ENCODE assay signal across 8 cellular contexts in the genomic region with DNA sequence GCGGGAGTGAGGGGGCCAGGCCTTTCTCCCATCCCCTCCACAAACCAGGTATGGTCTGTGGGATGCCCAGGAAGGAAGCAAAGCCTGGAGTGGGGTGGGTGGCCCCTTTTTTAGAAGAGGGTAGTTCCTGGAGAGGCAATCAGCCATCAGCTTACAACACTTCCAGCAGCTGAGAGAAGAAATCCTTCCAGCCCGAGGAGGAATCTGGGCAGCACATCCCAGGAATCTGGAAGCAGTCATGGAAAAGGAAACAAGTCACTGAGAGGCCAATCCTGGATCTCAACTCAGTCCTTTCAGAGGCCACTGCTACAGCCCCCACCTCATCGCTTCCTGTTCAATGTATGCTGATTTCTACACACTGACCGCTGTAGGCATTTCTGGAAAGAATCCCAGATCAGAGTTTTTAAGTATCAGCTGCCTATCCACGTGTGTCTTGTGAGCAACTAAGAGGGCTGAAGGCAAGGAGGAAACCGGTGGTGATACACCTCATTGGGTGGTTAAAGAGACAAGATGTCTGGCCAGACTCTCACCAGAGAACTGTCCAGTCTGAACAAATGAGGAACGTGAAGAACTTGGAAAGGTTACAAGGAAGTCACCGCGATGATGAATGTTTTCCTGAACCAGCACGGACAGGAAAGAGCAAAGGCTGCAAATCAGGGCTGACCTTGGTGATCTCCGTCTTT. TPM values are rescaled to one million over a fixed set of nuclear protein-coding genes. Genes with fewer than 3 reads are reported as not detected.
DNase-seq lines count a peak whose midpoint lies in the region; ATAC-seq and TF ChIP-seq lines count a peak whose summit lies in the region.

No MANE protein-coding gene starts in this region.

- no peaks in the 10 kb centered on the region for H3K27me3 ChIP-seq in DOHH2 (ENCODE audit: control insufficient read depth, low read length)

- no peaks in the 10 kb centered on the region for H3K9me2 ChIP-seq in DOHH2 (replicated peaks; ENCODE audit: control insufficient read depth, low read length)

- peak overlapping the region; percentile 1; the same call in 1 of the 2 replicates for H3K4me2 ChIP-seq in DOHH2 (ENCODE audit: low read length)

- no peak for ATAC-seq in activated T-cell treated with anti-CD3 and anti-CD28 coated beads, Interleukin-2, amount 50 U/mL, for 4 hours

- H3K4me1 ChIP-seq in DOHH2 (ENCODE audit: control insufficient read depth, low read length), result peaks cover 93% of the 10 kb centered on the region

- no peaks in the 10 kb centered on the region for H3K27me3 Mint-ChIP-seq in activated T-cell treated with anti-CD3 and anti-CD28 coated beads, Interleukin-2, amount 50 U/mL, for 4 hours (ENCODE audit: low read depth)
- H3K27me3 Mint-ChIP-seq in activated CD4-positive, alpha-beta memory T cell treated with anti-CD3 and anti-CD28 coated beads for 36 hours, result no peaks in the 10 kb centered on the region

- H3K4me3 Mint-ChIP-seq in activated T-cell treated with anti-CD3 and anti-CD28 coated beads, Interleukin-2, amount 50 U/mL, for 4 hours, result no peak overlapping the region
- H3K4me3 Mint-ChIP-seq in activated CD4-positive, alpha-beta memory T cell treated with anti-CD3 and anti-CD28 coated beads for 36 hours, result no peak overlapping the region

- intact Hi-C loops in activated CD4-positive, alpha-beta memory T cell treated with anti-CD3 and anti-CD28 coated beads for 36 hours (cut with micrococcal nuclease), result no loop called here

- DNase-seq in SK-N-DZ (ENCODE audit: low spot score), result peak; percentile 3
- DNase-seq in foreskin fibroblast, result peak; percentile 85 to 89
- peak; percentile 79 for DNase-seq in pons (ENCODE audit: low spot score)
- DNase-seq in activated T-cell treated with anti-CD3 and anti-CD28 coated beads, Interleukin-2, amount 50 U/mL, for 4 hours, result no peak
- DNase-seq in activated CD4-positive, alpha-beta memory T cell treated with anti-CD3 and anti-CD28 coated beads for 36 hours, result no peak
- no peak for DNase-seq in HuH-7.5 (ENCODE audit: low spot score)
- DNase-seq in NCI-H1092 (lab: John Stamatoyannopoulos, UW), result no peak

- H3K27ac ChIP-seq in DOHH2 (ENCODE audit: low read depth, low read length), result no peak overlapping the region

- no peaks in the 10 kb centered on the region for H3K79me2 ChIP-seq in DOHH2 (ENCODE audit: control insufficient read depth, low read length)

- H3K4me3 ChIP-seq in DOHH2 (ENCODE audit: low read length), result no peak overlapping the region
- no peak overlapping the region for H3K4me3 ChIP-seq in foreskin fibroblast (ENCODE audit: low read depth in 1 of 2, low read length in 2 of 2)

- POLR2A ChIA-PET in activated CD4-positive, alpha-beta memory T cell treated with anti-CD3 and anti-CD28 coated beads for 36 hours (lab: Charles Lee), result no interaction called here

- TF ChIP-seq CTCF in DOHH2 (IDR thresholded peaks at IDR 0.05; ENCODE audit: low read depth, low read length, poor library complexity, severe bottlenecking), result no peak
- no peak for TF ChIP-seq CTCF in foreskin fibroblast (IDR thresholded peaks at IDR 0.05; ENCODE audit: low read depth, low read length)

- H3K4me1 Mint-ChIP-seq in activated T-cell treated with anti-CD3 and anti-CD28 coated beads, Interleukin-2, amount 50 U/mL, for 4 hours (ENCODE audit: low read depth), result peaks cover 31% of the 10 kb centered on the region
- H3K4me1 Mint-ChIP-seq in activated CD4-positive, alpha-beta memory T cell treated with anti-CD3 and anti-CD28 coated beads for 36 hours (ENCODE audit: low read depth), result peaks cover 38% of the 10 kb centered on the region

- no peaks in the 10 kb centered on the region for H4K20me1 ChIP-seq in DOHH2 (ENCODE audit: control insufficient read depth, insufficient read depth, low read depth, low read length)

- CTCF ChIA-PET in activated CD4-positive, alpha-beta memory T cell treated with anti-CD3 and anti-CD28 coated beads for 36 hours (lab: Charles Lee), result interaction anchor here (1.3 kb wide), 1 partner anchor 131 kb away, joined by 5 read pairs; no protein-coding TSS in a partner anchor

- no peaks in the 10 kb centered on the region for H3K36me3 Mint-ChIP-seq in activated T-cell treated with anti-CD3 and anti-CD28 coated beads, Interleukin-2, amount 50 U/mL, for 4 hours (ENCODE audit: insufficient read depth)
- H3K36me3 Mint-ChIP-seq in activated CD4-positive, alpha-beta memory T cell treated with anti-CD3 and anti-CD28 coated beads for 36 hours, result no peaks in the 10 kb centered on the region

- peaks cover 21% of the 10 kb centered on the region for H3F3A ChIP-seq in DOHH2 (ENCODE audit: control insufficient read depth, insufficient read depth)

- H3K9me3 Mint-ChIP-seq in activated T-cell treated with anti-CD3 and anti-CD28 coated beads, Interleukin-2, amount 50 U/mL, for 4 hours, result no peaks in the 10 kb centered on the region
- no peaks in the 10 kb centered on the region for H3K9me3 Mint-ChIP-seq in activated CD4-positive, alpha-beta memory T cell treated with anti-CD3 and anti-CD28 coated beads for 36 hours

- H3K36me3 ChIP-seq in DOHH2 (ENCODE audit: control insufficient read depth, low read length), result no peaks in the 10 kb centered on the region

- no peak overlapping the region for H3K27ac Mint-ChIP-seq in activated CD4-positive, alpha-beta memory T cell treated with anti-CD3 and anti-CD28 coated beads for 36 hours

- H3K9me3 ChIP-seq in DOHH2 (ENCODE audit: control insufficient read depth, insufficient read depth, low read length), result no peaks in the 10 kb centered on the region

RNA-seq across cellular contexts. Expression of gene GPCPD1, which starts 46.5 kb away (rescaled TPM):
- 11.1 and 13.1 TPM in 2 replicates for polyA plus RNA-seq in SK-N-DZ (2014; cell fraction: cytosol; rRNA removed)
- polyA plus RNA-seq in SK-N-DZ (2014; cell fraction: nucleus; rRNA removed), result 12.8 and 20.6 TPM in 2 replicates
- 10 to 100 TPM; 21.4 to 26.3 (median 24.4) TPM for total RNA-seq in activated T-cell treated with anti-CD3 and anti-CD28 coated beads, Interleukin-2, amount 50 U/mL, for 4 hours
- 10 to 100 TPM; 31.1 to 34.9 TPM for total RNA-seq in activated CD4-positive, alpha-beta memory T cell treated with anti-CD3 and anti-CD28 coated beads for 36 hours

Comparison
In these comparisons a context has a peak if more than half of its experiments do, and no peak if none do; other contexts are left out.
1. DNase-seq: peak in SK-N-DZ (single experiment), foreskin fibroblast (2 of 2) and pons (single experiment); none in activated T-cell treated with anti-CD3 and anti-CD28 coated beads, Interleukin-2, amount 50 U/mL, for 4 hours (single experiment), activated CD4-positive, alpha-beta memory T cell treated with anti-CD3 and anti-CD28 coated beads for 36 hours (single experiment), HuH-7.5 (single experiment) and NCI-H1092 (single experiment).